Comparison of ENCODE assay signal across 14 cellular contexts in the genomic region with DNA sequence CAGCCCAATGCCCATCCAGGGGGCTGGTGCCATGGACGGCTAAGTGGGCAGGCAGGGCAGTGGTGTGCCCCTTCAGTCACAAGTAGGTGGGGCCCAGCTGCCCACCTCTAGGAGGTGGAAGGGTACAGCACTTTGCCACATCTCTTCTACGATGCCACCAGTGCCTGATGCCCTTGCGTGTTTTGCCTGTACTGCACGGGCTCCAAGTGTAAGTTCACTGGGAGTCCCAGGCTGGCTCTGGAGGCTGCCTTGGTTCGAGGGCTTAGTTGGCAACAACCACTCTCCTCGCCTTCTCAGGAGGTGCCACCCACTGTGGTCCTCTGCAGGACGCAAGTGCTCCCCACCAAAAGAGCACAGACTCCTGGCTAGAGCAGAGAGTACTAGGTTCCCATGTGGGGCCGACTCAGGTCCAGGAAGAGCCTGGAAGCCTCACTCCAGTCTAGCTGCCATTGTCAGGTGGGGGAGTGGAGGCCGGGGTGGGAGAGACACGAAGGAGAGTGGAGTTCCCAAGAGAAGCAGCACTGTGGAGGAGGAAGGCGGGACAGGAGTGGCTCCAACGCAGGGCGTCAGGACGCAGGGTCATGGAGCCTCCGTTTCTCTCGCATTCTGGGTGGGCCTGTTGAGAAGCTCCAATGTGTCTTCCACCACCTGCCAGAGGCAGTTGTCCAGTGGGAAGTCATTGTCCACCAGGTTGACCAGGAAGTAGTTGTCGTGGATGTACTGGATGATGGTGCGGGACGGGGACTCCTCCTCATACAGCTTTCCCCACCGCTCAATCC. TPM values are rescaled to one million over a fixed set of nuclear protein-coding genes. Genes with fewer than 3 reads are reported as not detected.
DNase-seq lines count a peak whose midpoint lies in the region; ATAC-seq and TF ChIP-seq lines count a peak whose summit lies in the region.
"Had no signal": no experiment of that assay in that cellular context is flagged by ENCODE, and none has a peak within 500 bp of the region (broad histone marks: within the 10 kb centered on the region; RNA-seq: fewer than 3 reads in every experiment).

No MANE protein-coding gene starts in this region.

- intact Hi-C loops in breast epithelium (cut with DNase I; ENCODE audit: low total_unique reads) = no loop called here

- H3K79me2 ChIP-seq in GM23248 (ENCODE audit: insufficient read depth) = no peaks in the 10 kb centered on the region

- peak overlapping the region; percentile 93 for H3K27ac Mint-ChIP-seq in stimulated activated naive B cell treated with anti-CD40 and anti-IgM and Interleukin-4, amounts not matched to agents 10 μg/mL and 1 μg/mL and 100 μg/mL, for 72 hours
- peak overlapping the region in 1 of 2 donors; percentile 29 for H3K27ac Mint-ChIP-seq in effector memory CD8-positive, alpha-beta T cell
- H3K27ac Mint-ChIP-seq: activated CD4-positive, alpha-beta T cell treated with anti-CD3 and anti-CD28 coated beads, Interleukin-2, amount 10 ng/mL, durations not matched to agents 7 days and 5 days; CD8-positive, alpha-beta T cell had no signal

- peaks cover 26 to 50% of the 10 kb centered on the region in 2 donors for H3K4me1 Mint-ChIP-seq in stimulated activated naive B cell treated with anti-CD40 and anti-IgM and Interleukin-4, amounts not matched to agents 10 μg/mL and 1 μg/mL and 100 μg/mL, for 72 hours
- peaks cover 6 to 7% of the 10 kb centered on the region in 2 donors for H3K4me1 Mint-ChIP-seq in effector memory CD8-positive, alpha-beta T cell (ENCODE audit: low read depth in 2 of 2)

- peaks cover 39 to 40% of the 10 kb centered on the region in 2 donors for H3K36me3 Mint-ChIP-seq in stimulated activated naive B cell treated with anti-CD40 and anti-IgM and Interleukin-4, amounts not matched to agents 10 μg/mL and 1 μg/mL and 100 μg/mL, for 72 hours
- peaks cover 16% of the 10 kb centered on the region for H3K36me3 Mint-ChIP-seq in effector memory CD8-positive, alpha-beta T cell (ENCODE audit: insufficient read depth)

- H3K4me2 ChIP-seq in GM23248 (ENCODE audit: unreplicated experiment) = peak overlapping the region; percentile 66

- no peaks in the 10 kb centered on the region for H3K27me3 Mint-ChIP-seq in stimulated activated naive B cell treated with anti-CD40 and anti-IgM and Interleukin-4, amounts not matched to agents 10 μg/mL and 1 μg/mL and 100 μg/mL, for 72 hours
- no peaks in the 10 kb centered on the region for H3K27me3 Mint-ChIP-seq in effector memory CD8-positive, alpha-beta T cell
- H3K27me3 Mint-ChIP-seq: activated CD4-positive, alpha-beta T cell treated with anti-CD3 and anti-CD28 coated beads, Interleukin-2, amount 10 ng/mL, durations not matched to agents 7 days and 5 days; naive thymus-derived CD8-positive, alpha-beta T cell had no signal

- TF ChIP-seq CTCF in breast epithelium (IDR thresholded peaks at IDR 0.05) (no peak), lung (IDR thresholded peaks at IDR 0.05; ENCODE audit: control extremely low read depth, extremely low read depth) (no peak)

- peak overlapping the region in 1 of 2 donors; percentile 40 for H3K4me3 Mint-ChIP-seq in stimulated activated naive B cell treated with anti-CD40 and anti-IgM and Interleukin-4, amounts not matched to agents 10 μg/mL and 1 μg/mL and 100 μg/mL, for 72 hours
- no peak overlapping the region for H3K4me3 Mint-ChIP-seq in effector memory CD8-positive, alpha-beta T cell
- H3K4me3 Mint-ChIP-seq: activated CD4-positive, alpha-beta T cell treated with anti-CD3 and anti-CD28 coated beads, Interleukin-2, amount 10 ng/mL, durations not matched to agents 7 days and 5 days; CD8-positive, alpha-beta T cell; naive thymus-derived CD8-positive, alpha-beta T cell had no signal

- H3K36me3 ChIP-seq in GM23248 (ENCODE audit: low read depth) (peaks cover 5% of the 10 kb centered on the region; the same call in 1 of the 2 replicates), breast epithelium (peaks cover 5% of the 10 kb centered on the region), lung (ENCODE audit: control insufficient read depth in 2 of 2, insufficient read depth in 2 of 2, low read length in 2 of 2) (peaks cover 10 to 44% of the 10 kb centered on the region in 2 donors)

- no peaks in the 10 kb centered on the region for H3F3A ChIP-seq in GM23248 (ENCODE audit: insufficient read depth)

- H3K9me3 ChIP-seq in GM23248 (ENCODE audit: low read depth) (no peaks in the 10 kb centered on the region), breast epithelium (no peaks in the 10 kb centered on the region), lung (ENCODE audit: control insufficient read depth in 2 of 2, insufficient read depth in 1 of 2, low read length in 1 of 2) (no peaks in the 10 kb centered on the region)

- peak overlapping the region; percentile 69 for H3K9ac ChIP-seq in GM23248

- in situ Hi-C loops in GM23248 (cut with MboI) = no loop called here

- DNase-seq in GM23248 = no peak
- no peak for DNase-seq in breast epithelium (ENCODE audit: low spot score in 2 of 2)
- DNase-seq in lung (ENCODE audit: low spot score) = no peak
- DNase-seq in stimulated activated naive B cell treated with anti-CD40 and anti-IgM and Interleukin-4, amounts not matched to agents 10 μg/mL and 1 μg/mL and 100 μg/mL, for 72 hours = no peak
- DNase-seq in hippocampal formation (lab: John Stamatoyannopoulos, UW) = no peak
- DNase-seq in activated effector memory CD4-positive, alpha-beta T cell treated with Interleukin-2 at 50 U/mL for 16 hours = no peak
- DNase-seq in effector memory CD8-positive, alpha-beta T cell = no peak
- DNase-seq in EL = no peak
- DNase-seq: activated CD4-positive, alpha-beta T cell treated with anti-CD3 and anti-CD28 coated beads, Interleukin-2, amount 10 ng/mL, durations not matched to agents 7 days and 5 days; CD8-positive, alpha-beta T cell; naive thymus-derived CD8-positive, alpha-beta T cell; NCI-H226 had no signal

- H3K27me3 ChIP-seq in GM23248 (replicated peaks; ENCODE audit: insufficient read depth) = no peaks in the 10 kb centered on the region
- H3K27me3 ChIP-seq in breast epithelium = no peaks in the 10 kb centered on the region
- H3K27me3 ChIP-seq in lung (ENCODE audit: control insufficient read depth, insufficient read depth) = no peaks in the 10 kb centered on the region

- peak overlapping the region; percentile 62 for H2AFZ ChIP-seq in GM23248

- no peak for TF ChIP-seq POLR2A in breast epithelium (IDR thresholded peaks at IDR 0.05)

- H3K9me2 ChIP-seq in GM23248 (ENCODE audit: insufficient read depth) = no peaks in the 10 kb centered on the region

- H4K20me1 ChIP-seq in GM23248 (ENCODE audit: insufficient read depth) = no peaks in the 10 kb centered on the region

- peak overlapping the region; percentile 71 for H3K27ac ChIP-seq in GM23248
- peak overlapping the region; percentile 88 to 97 for H3K27ac ChIP-seq in breast epithelium
- peak overlapping the region; percentile 93 to 95 for H3K27ac ChIP-seq in lung (ENCODE audit: low read depth in 1 of 2, low read length in 1 of 2)

- ATAC-seq in lung (ENCODE audit: insufficient read depth, low FRiP score) = no peak
- no peak for ATAC-seq in stimulated activated naive B cell treated with anti-CD40 and anti-IgM and Interleukin-4, amounts not matched to agents 10 μg/mL and 1 μg/mL and 100 μg/mL, for 72 hours (replicated peaks)
- ATAC-seq in effector memory CD8-positive, alpha-beta T cell (replicated peaks) = no peak
- ATAC-seq: CD8-positive, alpha-beta T cell; naive thymus-derived CD8-positive, alpha-beta T cell had no signal

- no peaks in the 10 kb centered on the region for H3K9me3 Mint-ChIP-seq in stimulated activated naive B cell treated with anti-CD40 and anti-IgM and Interleukin-4, amounts not matched to agents 10 μg/mL and 1 μg/mL and 100 μg/mL, for 72 hours
- no peaks in the 10 kb centered on the region for H3K9me3 Mint-ChIP-seq in effector memory CD8-positive, alpha-beta T cell
- H3K9me3 Mint-ChIP-seq: activated CD4-positive, alpha-beta T cell treated with anti-CD3 and anti-CD28 coated beads, Interleukin-2, amount 10 ng/mL, durations not matched to agents 7 days and 5 days; CD8-positive, alpha-beta T cell; naive thymus-derived CD8-positive, alpha-beta T cell had no signal

- WGBS in GM23248 (ENCODE audit: low coverage in 1 of 2, low lambda C conversion rate in 2 of 2, missing lambda C conversion rate in 2 of 2), 2 experiments = 59 to 61% methylated on average over 20 of the region's 20 CpGs
- WGBS in lung, 2 donors = 72 to 87% methylated on average over 20 of the region's 20 CpGs

- H3K4me3 ChIP-seq in GM23248 (peak overlapping the region; percentile 31; the same call in 1 of the 2 replicates), breast epithelium (peak overlapping the region in 1 of 3 donors; percentile 12), lung (no peak overlapping the region)

- peaks cover 28% of the 10 kb centered on the region for H3K4me1 ChIP-seq in GM23248 (ENCODE audit: insufficient read depth)
- peaks cover 0 to 10% of the 10 kb centered on the region in 2 donors for H3K4me1 ChIP-seq in breast epithelium
- peaks cover 13 to 56% of the 10 kb centered on the region in 2 donors for H3K4me1 ChIP-seq in lung (ENCODE audit: control insufficient read depth in 2 of 2, insufficient read depth in 2 of 2, low read length in 2 of 2)

RNA-seq across cellular contexts. Expression of a gene that starts 15.5 kb away (rescaled TPM):
- total RNA-seq in GM23248 (2014; rRNA removed; shearing (Covaris generic)) = 6.6 and 16.1 TPM in 2 replicates
- polyA plus RNA-seq in GM23248 (2016; fragmentation: Nextera tagmentation; extraction: Ambion mirVana) (5.1 and 6.5 TPM in 2 replicates), lung (10 to 100 TPM; 20.6 to 26.1 TPM)
- total RNA-seq in breast epithelium (10 to 100 TPM; 24.6 to 42.0 (median 30.0) TPM), lung (10 to 100 TPM; 34.0 to 61.4 TPM)

RNA-seq across cellular contexts. Expression of a gene that starts 15.7 kb away (rescaled TPM):
- total RNA-seq in GM23248 (2014; rRNA removed; shearing (Covaris generic)) = 4.3 and 5.4 TPM in 2 replicates
- polyA plus RNA-seq in GM23248 (2016; fragmentation: Nextera tagmentation; extraction: Ambion mirVana) (4.4 and 4.9 TPM in 2 replicates), lung (10 to 100 TPM; 17.9 to 18.2 TPM)
- total RNA-seq in breast epithelium (10 to 100 TPM; 14.6 to 21.1 (median 16.7) TPM), lung (10 to 100 TPM; 16.7 to 35.7 TPM)

RNA-seq across cellular contexts. Expression of a gene that starts 28.3 kb away (rescaled TPM):
- total RNA-seq in GM23248 (2014; rRNA removed; shearing (Covaris generic)) = not detected in 2 replicates
- polyA plus RNA-seq in GM23248 (2016; fragmentation: Nextera tagmentation; extraction: Ambion mirVana) (0.43 TPM in 1 of 2 replicates, not detected in the other), lung (10 to 100 TPM; 11.0 to 11.3 TPM)
- total RNA-seq in breast epithelium (1 to 10 TPM in 1 of 3 donors, not detected in 2; 1.3 TPM), lung (1 to 10 TPM in 1 of 2 donors, under 1 TPM in 1; 0.91 to 7.2 TPM)
- total RNA-seq: activated CD4-positive, alpha-beta T cell treated with anti-CD3 and anti-CD28 coated beads, Interleukin-2, amount 10 ng/mL, durations not matched to agents 7 days and 5 days; bronchial epithelial cell; CD8-positive, alpha-beta T cell; naive thymus-derived CD8-positive, alpha-beta T cell; SK-MEL-5 had no signal
- polyA plus RNA-seq: naive thymus-derived CD8-positive, alpha-beta T cell had no signal

RNA-seq across cellular contexts. Expression of a gene that starts 54.4 kb away (rescaled TPM):
- total RNA-seq in GM23248 (2014; rRNA removed; shearing (Covaris generic)) = 86.8 and 113 TPM in 2 replicates
- 121 TPM in 2 replicates for polyA plus RNA-seq in GM23248 (2016; fragmentation: Nextera tagmentation; extraction: Ambion mirVana)
- 10 to 100 TPM; 61.9 to 74.7 (median 66.4) TPM for total RNA-seq in breast epithelium
- 10 to 100 TPM; 37.0 to 93.9 TPM for total RNA-seq in lung
- polyA plus RNA-seq in lung = 100 to 1,000 TPM in 1 of 2 donors, 10 to 100 TPM in 1; 72.7 to 266 TPM

RNA-seq across cellular contexts. Expression of a gene that starts 57.3 kb away (rescaled TPM):
- not detected in 2 replicates for total RNA-seq in GM23248 (2014; rRNA removed; shearing (Covaris generic))
- polyA plus RNA-seq in GM23248 (2016; fragmentation: Nextera tagmentation; extraction: Ambion mirVana) (not detected in 2 replicates), lung (1 to 10 TPM in 1 of 2 donors, under 1 TPM in 1; 0.81 to 6.7 TPM)
- total RNA-seq in breast epithelium (under 1 TPM in 1 of 3 donors, not detected in 2; 0.66 TPM), lung (10 to 100 TPM in 1 of 2 donors, not detected in 1; 19.8 TPM)
- total RNA-seq: activated CD4-positive, alpha-beta T cell treated with anti-CD3 and anti-CD28 coated beads, Interleukin-2, amount 10 ng/mL, durations not matched to agents 7 days and 5 days; bronchial epithelial cell; CD8-positive, alpha-beta T cell; naive thymus-derived CD8-positive, alpha-beta T cell; SK-MEL-5 had no signal
- polyA plus RNA-seq: naive thymus-derived CD8-positive, alpha-beta T cell had no signal
